In genomic region chr11:3222003-3222855, GRCh38 we compare ENCODE assay signal across 20 cellular contexts. TPM values are rescaled to one million over a fixed set of nuclear protein-coding genes. Genes with fewer than 3 reads are reported as not detected.
A peak's percentile ranks its signal among the peaks of the same experiment; 100 is the strongest.
DNase-seq lines count a peak whose midpoint lies in the region; ATAC-seq lines count a peak whose summit lies in the region.
"Had no signal": no experiment of that assay in that cellular context is flagged by ENCODE, and none has a peak within 500 bp of the region (broad histone marks: within the 10 kb centered on the region; RNA-seq: fewer than 3 reads in every experiment).

No MANE protein-coding gene starts in this region.

- ATAC-seq in GM18511 (IDR thresholded peaks at IDR 0.05; ENCODE audit: unreplicated experiment): no peak

- no peak overlapping the region for H3K4me3 ChIP-seq in H7 (ENCODE audit: insufficient read depth, low read depth, low read length)
- H3K4me3 ChIP-seq: hepatocyte, right atrium auricular region had no signal

- H3K27me3 ChIP-seq in H7 (ENCODE audit: control insufficient read depth, insufficient read depth, low read length): no peaks in the 10 kb centered on the region
- H3K27me3 ChIP-seq: hepatocyte, right atrium auricular region had no signal

- peak; percentile 7 for DNase-seq in activated naive CD4-positive, alpha-beta T cell treated with anti-CD3 and anti-CD28 coated beads, Interleukin-2, amount 50 U/mL, for 16 hours
- no peak for DNase-seq in activated naive CD4-positive, alpha-beta T cell treated with Interleukin-2 at 50 U/mL for 16 hours
- DNase-seq in H7: peak; percentile 49
- DNase-seq in iPS-NIHi11 (ENCODE audit: low spot score): peak; percentile 6
- peak; percentile 41 for DNase-seq in ureter (ENCODE audit: low spot score)
- DNase-seq in COLO668 (lab: John Stamatoyannopoulos, UW; ENCODE audit: unreplicated experiment): no peak
- DNase-seq in DMS53 treated with DMSO at 0.1 percent for 48 hours (lab: John Stamatoyannopoulos, UW; ENCODE audit: unreplicated experiment): no peak
- DNase-seq: activated gamma-delta T cell; anterior cingulate cortex; CD8-positive, alpha-beta memory T cell; central memory CD4-positive, alpha-beta T cell; mammary epithelial cell; NCI-H2171; occipital lobe; stimulated activated CD4-positive, alpha-beta T cell treated with anti-CD3 and anti-CD28 coated beads, Interleukin-15, amount 100 ng/mL, for 24 hours; substantia nigra had no signal

- H3K36me3 ChIP-seq in H7 (replicated peaks; ENCODE audit: control insufficient read depth, insufficient read depth, low read length): no peaks in the 10 kb centered on the region
- H3K36me3 ChIP-seq: right atrium auricular region had no signal

RNA-seq across cellular contexts. Expression of gene MRGPRG, which starts 3.6 kb away (rescaled TPM):
- not detected in 2 replicates for total RNA-seq in H7 (2014; rRNA removed; shearing (Covaris generic))
- total RNA-seq in ureter: not detected
- total RNA-seq: CD8-positive, alpha-beta memory T cell; fibroblast of villous mesenchyme; hepatocyte; mammary epithelial cell; occipital lobe; right atrium auricular region had no signal

RNA-seq across cellular contexts. Expression of gene MRGPRE, which starts 10.0 kb away (rescaled TPM):
- total RNA-seq in H7 (2014; rRNA removed; shearing (Covaris generic)): not detected in 2 replicates
- total RNA-seq in ureter: 0.81 TPM
- total RNA-seq: CD8-positive, alpha-beta memory T cell; fibroblast of villous mesenchyme; hepatocyte; occipital lobe; right atrium auricular region had no signal

RNA-seq across cellular contexts. Expression of gene OSBPL5, which starts 57.1 kb away (rescaled TPM):
- 21.1 and 23.7 TPM in 2 replicates for total RNA-seq in H7 (2014; rRNA removed; shearing (Covaris generic))
- total RNA-seq in ureter: 84.3 TPM

Comparison
In these comparisons a context has a peak if more than half of its experiments do, and no peak if none do; other contexts are left out.
1. DNase-seq: peak in activated naive CD4-positive, alpha-beta T cell treated with anti-CD3 and anti-CD28 coated beads, Interleukin-2, amount 50 U/mL, for 16 hours (single experiment), H7 (single experiment), iPS-NIHi11 (single experiment) and ureter (single experiment); none in activated naive CD4-positive, alpha-beta T cell treated with Interleukin-2 at 50 U/mL for 16 hours (single experiment), COLO668 (single experiment) and DMS53 treated with DMSO at 0.1 percent for 48 hours (single experiment).